ENCODE assay signal across 9 cellular contexts in the genomic region with DNA sequence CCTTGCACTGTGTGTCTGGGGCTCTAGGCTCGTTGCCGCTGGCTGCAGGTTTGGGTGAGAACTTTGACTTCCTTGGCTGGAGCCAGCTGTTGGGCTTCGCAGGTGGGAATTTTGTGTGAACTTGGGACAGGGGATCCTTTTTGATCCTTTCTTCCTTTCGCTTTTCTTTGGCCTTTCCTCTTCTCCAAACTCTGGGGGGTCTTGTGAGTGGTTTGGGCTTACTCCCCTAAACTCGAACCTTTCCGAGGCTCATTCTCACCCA. TPM values are rescaled to one million over a fixed set of nuclear protein-coding genes. Genes with fewer than 3 reads are reported as not detected.
DNase-seq lines count a peak whose midpoint lies in the region; ATAC-seq and TF ChIP-seq lines count a peak whose summit lies in the region.
"Had no signal": no experiment of that assay in that cellular context is flagged by ENCODE, and none has a peak within 500 bp of the region (broad histone marks: within the 10 kb centered on the region; RNA-seq: fewer than 3 reads in every experiment).

No MANE protein-coding gene starts in this region.

- no peaks in the 10 kb centered on the region for H3K36me3 Mint-ChIP-seq in MCF 10A (ENCODE audit: insufficient read depth, unreplicated experiment)

- no peaks in the 10 kb centered on the region for H3K36me3 ChIP-seq in left ventricle myocardium inferior
- H3K36me3 ChIP-seq in vagina = no peaks in the 10 kb centered on the region

- DNase-seq in left ventricle myocardium inferior (no peak), cardiac septum (ENCODE audit: low spot score) (no peak), MCF 10A (ENCODE audit: unreplicated experiment) (no peak), vagina (ENCODE audit: extremely low spot score in 2 of 2) (no peak)
- DNase-seq: NCI-H1417 treated with DMSO at 0.1 percent for 48 hours had no signal

- H3K27me3 Mint-ChIP-seq in MCF 10A (ENCODE audit: insufficient read depth, unreplicated experiment) = no peaks in the 10 kb centered on the region

- H3K27ac ChIP-seq in left ventricle myocardium inferior (replicated peaks) (peak overlapping the region; percentile 93), vagina (peak overlapping the region; percentile 80)

- no TSS peak for BruUV-seq in MCF 10A (replicated peaks; lab: Mats Ljungman, UMichigan)

- ATAC-seq in GM19023 (IDR thresholded peaks at IDR 0.05; ENCODE audit: unreplicated experiment) (no peak), HG02642 (IDR thresholded peaks at IDR 0.05; ENCODE audit: poor library complexity, unreplicated experiment) (no peak), HG03280 (IDR thresholded peaks at IDR 0.05; ENCODE audit: unreplicated experiment) (no peak)

- TF ChIP-seq CTCF in left ventricle myocardium inferior (IDR thresholded peaks at IDR 0.05; ENCODE audit: borderline replicate concordance) (no peak), MCF 10A (IDR thresholded peaks at IDR 0.05; ENCODE audit: unreplicated experiment) (no peak), vagina (IDR thresholded peaks at IDR 0.05) (no peak)

- CTCF ChIA-PET in MCF 10A (lab: Yijun Ruan, JAX) = interaction anchor here (0.6 to 1.4 kb wide), 7 partner anchors 31 to 510 kb away, joined by 3 to 4 read pairs (median 3); no protein-coding TSS in a partner anchor

- peak overlapping the region; percentile 99 for H3K4me3 ChIP-seq in left ventricle myocardium inferior
- H3K4me3 ChIP-seq in mononuclear cell (ENCODE audit: low read length) = peak overlapping the region; percentile 61
- H3K4me3 ChIP-seq in vagina = peak overlapping the region; percentile 86 to 90

- peaks cover 4% of the 10 kb centered on the region for H3K9me3 ChIP-seq in left ventricle myocardium inferior (replicated peaks)
- H3K9me3 ChIP-seq in mononuclear cell (ENCODE audit: low read depth, low read length) = no peaks in the 10 kb centered on the region
- H3K9me3 ChIP-seq in vagina = no peaks in the 10 kb centered on the region

- TF ChIP-seq POLR2A in vagina (IDR thresholded peaks at IDR 0.05) = no peak

- H3K4me3 Mint-ChIP-seq in MCF 10A (ENCODE audit: unreplicated experiment) = peak overlapping the region; percentile 92

- intact Hi-C loops in left ventricle myocardium inferior (cut with micrococcal nuclease) (no loop called here), cardiac septum (cut with DNase I) (loop anchor here (2.0 kb wide), 1 partner anchor 34 kb away; no protein-coding TSS in a partner anchor), MCF 10A (cut with micrococcal nuclease) (loop anchor here (1.0 kb wide), 1 partner anchor 497 kb away; no protein-coding TSS in a partner anchor), vagina (cut with DNase I) (loop anchor here (2.0 kb wide), 1 partner anchor 32 kb away; no protein-coding TSS in a partner anchor)

- POLR2A ChIA-PET in MCF 10A (lab: Yijun Ruan, JAX) = interaction anchor here (0.5 to 5.0 kb wide), 35 partner anchors 9 to 1546 kb away, joined by 3 to 47 read pairs (median 4); a partner anchor contains a TSS

- H3K4me1 Mint-ChIP-seq in MCF 10A (ENCODE audit: insufficient read depth, unreplicated experiment) = peaks cover 43% of the 10 kb centered on the region

- peaks cover 70% of the 10 kb centered on the region for H3K4me1 ChIP-seq in left ventricle myocardium inferior
- peaks cover 47% of the 10 kb centered on the region for H3K4me1 ChIP-seq in mononuclear cell (ENCODE audit: insufficient read depth, low read length)
- peaks cover 46% of the 10 kb centered on the region for H3K4me1 ChIP-seq in vagina

- H3K9me3 Mint-ChIP-seq in MCF 10A (ENCODE audit: unreplicated experiment) = no peaks in the 10 kb centered on the region

- H3K27me3 ChIP-seq in left ventricle myocardium inferior (ENCODE audit: low read depth) (no peaks in the 10 kb centered on the region), mononuclear cell (ENCODE audit: insufficient read depth, low read length) (no peaks in the 10 kb centered on the region), vagina (no peaks in the 10 kb centered on the region)

- H3K27ac Mint-ChIP-seq in MCF 10A (ENCODE audit: low read depth, unreplicated experiment) = peak overlapping the region; percentile 93

RNA-seq across cellular contexts. Expression of a gene that starts 0.6 kb away (rescaled TPM):
- total RNA-seq in left ventricle myocardium inferior (357 TPM), cardiac septum (168 TPM), MCF 10A (2022) (22.1 and 26.4 TPM in 2 replicates), mononuclear cell (37.2 TPM), vagina (44.9 TPM)
